ENCODE assay signal across 1 cellular context in genomic region chr17:2174471-2175293, GRCh38.
A peak's percentile ranks its signal among the peaks of the same experiment; 100 is the strongest.
TF ChIP-seq lines count a peak whose summit lies in the region.

No MANE protein-coding gene starts in this region.

TF ChIP-seq in HepG2, 621 proteins besides CTCF, POLR2A, EP300 and RAD21 (continued from another document and continues in another):
- TF ChIP-seq PHF21A (CRISPR knock-in tag; IDR thresholded peaks at IDR 0.05) (peak; percentile 84), RXRA (CRISPR knock-in tag; IDR thresholded peaks at IDR 0.05) (peak; percentile 97), ZNF816 (CRISPR knock-in tag; IDR thresholded peaks at IDR 0.05; ENCODE audit: borderline replicate concordance) (no peak; the same call in 1 of the 2 replicates), ZNF121 (CRISPR knock-in tag; IDR thresholded peaks at IDR 0.05) (no peak), ZNF672 (CRISPR knock-in tag; IDR thresholded peaks at IDR 0.05) (no peak), ZBTB37 (CRISPR knock-in tag; IDR thresholded peaks at IDR 0.05) (peak; percentile 83), CENPX (CRISPR knock-in tag; IDR thresholded peaks at IDR 0.05) (no peak), KLF11 (CRISPR knock-in tag; IDR thresholded peaks at IDR 0.05) (no peak), SP5 (CRISPR knock-in tag; IDR thresholded peaks at IDR 0.05; ENCODE audit: borderline replicate concordance, low read depth) (no peak; the same call in 1 of the 2 replicates), ATF5 (CRISPR knock-in tag; IDR thresholded peaks at IDR 0.05; ENCODE audit: low read depth) (no peak), THAP11 (CRISPR knock-in tag; IDR thresholded peaks at IDR 0.05) (peak; percentile 68), MTF1 (CRISPR knock-in tag; IDR thresholded peaks at IDR 0.05) (no peak), ZNF260 (CRISPR knock-in tag; IDR thresholded peaks at IDR 0.05; ENCODE audit: borderline replicate concordance, low read depth) (no peak), CBFB (CRISPR knock-in tag; IDR thresholded peaks at IDR 0.05) (no peak), SMAD1 (CRISPR knock-in tag; IDR thresholded peaks at IDR 0.05; ENCODE audit: borderline replicate concordance, low read depth) (no peak), MAFG (CRISPR knock-in tag; IDR thresholded peaks at IDR 0.05) (no peak), GABPA (IDR thresholded peaks at IDR 0.05; ENCODE audit: low read depth, low read length) (no peak), GABPA (CRISPR knock-in tag; IDR thresholded peaks at IDR 0.05; ENCODE audit: low read depth) (0 out of 2 replicates have a peak, but pooled peaks have one; percentile 30), ZSCAN9 (CRISPR knock-in tag; IDR thresholded peaks at IDR 0.05; ENCODE audit: borderline replicate concordance) (peak; percentile 85; the same call in 1 of the 2 replicates), REXO4 (CRISPR knock-in tag; IDR thresholded peaks at IDR 0.05; ENCODE audit: borderline replicate concordance) (no peak), TBX2 (CRISPR knock-in tag; IDR thresholded peaks at IDR 0.05; ENCODE audit: borderline replicate concordance) (peak; percentile 85), PRDM10 (CRISPR knock-in tag; IDR thresholded peaks at IDR 0.05; ENCODE audit: low read depth) (no peak), GATA4 (IDR thresholded peaks at IDR 0.05; ENCODE audit: borderline replicate concordance, low read depth) (no peak), AHDC1 (CRISPR knock-in tag; IDR thresholded peaks at IDR 0.05; ENCODE audit: borderline replicate concordance) (peak; percentile 69; the same call in 1 of the 2 replicates), HNF4A (CRISPR knock-in tag; IDR thresholded peaks at IDR 0.05) (peak; percentile 3; the same call in 1 of the 2 replicates), ARID3A (IDR thresholded peaks at IDR 0.05; ENCODE audit: low read depth, low read length) (no peak), ETS1 (CRISPR knock-in tag; IDR thresholded peaks at IDR 0.05) (no peak), ZNF841 (CRISPR knock-in tag; IDR thresholded peaks at IDR 0.05; ENCODE audit: borderline replicate concordance) (no peak), SP140L (CRISPR knock-in tag; IDR thresholded peaks at IDR 0.05; ENCODE audit: borderline replicate concordance) (no peak), ZFP36 (IDR thresholded peaks at IDR 0.05; ENCODE audit: borderline replicate concordance, low read depth, low read length, partially characterized antibody) (no peak), ZNF343 (CRISPR knock-in tag; IDR thresholded peaks at IDR 0.05) (no peak), MEIS2 (CRISPR knock-in tag; IDR thresholded peaks at IDR 0.05) (peak; percentile 43; the same call in 1 of the 2 replicates), ZNF33A (CRISPR knock-in tag; IDR thresholded peaks at IDR 0.05; ENCODE audit: borderline replicate concordance) (no peak), ZNF615 (CRISPR knock-in tag; IDR thresholded peaks at IDR 0.05; ENCODE audit: borderline replicate concordance) (no peak), MAZ (IDR thresholded peaks at IDR 0.05; ENCODE audit: borderline replicate concordance, low read depth, low read length) (no peak), MAZ (CRISPR knock-in tag; IDR thresholded peaks at IDR 0.05; ENCODE audit: low read depth) (0 out of 2 replicates have a peak, but pooled peaks have one; percentile 53), ZC3H13 (CRISPR knock-in tag; IDR thresholded peaks at IDR 0.05) (no peak), ZBTB20 (CRISPR knock-in tag; IDR thresholded peaks at IDR 0.05; ENCODE audit: borderline replicate concordance, low read depth) (no peak), CENPBD1 (CRISPR knock-in tag; IDR thresholded peaks at IDR 0.05; ENCODE audit: borderline replicate concordance, low read depth) (no peak), SRSF9 (IDR thresholded peaks at IDR 0.05; ENCODE audit: borderline replicate concordance, insufficient read depth, low read depth, low read length, poor library complexity, severe bottlenecking) (no peak), RBFOX2 (IDR thresholded peaks at IDR 0.05; ENCODE audit: low read depth, low read length) (no peak), MED13 (CRISPR knock-in tag; IDR thresholded peaks at IDR 0.05) (no peak), ZNF850 (CRISPR knock-in tag; conservative IDR thresholded peaks at IDR 0.05) (no peak), MZF1 (CRISPR knock-in tag; IDR thresholded peaks at IDR 0.05; ENCODE audit: borderline replicate concordance) (no peak), IRX3 (CRISPR knock-in tag; IDR thresholded peaks at IDR 0.05; ENCODE audit: borderline replicate concordance, low read depth) (no peak), ZNF720 (CRISPR knock-in tag; IDR thresholded peaks at IDR 0.05) (no peak), ZNF329 (CRISPR knock-in tag; IDR thresholded peaks at IDR 0.05; ENCODE audit: low read depth) (no peak), NR1H2 (CRISPR knock-in tag; IDR thresholded peaks at IDR 0.05; ENCODE audit: borderline replicate concordance, low read depth) (no peak), SOX5 (CRISPR knock-in tag; IDR thresholded peaks at IDR 0.05; ENCODE audit: borderline replicate concordance) (peak; percentile 88), ZNF800 (CRISPR knock-in tag; IDR thresholded peaks at IDR 0.05) (no peak)
